8 cellular contexts compared by ENCODE assay signal in genomic region chr1:64743954-64744491, GRCh38. TPM values are rescaled to one million over a fixed set of nuclear protein-coding genes. Genes with fewer than 3 reads are reported as not detected.
DNase-seq lines count a peak whose midpoint lies in the region; ATAC-seq and TF ChIP-seq lines count a peak whose summit lies in the region.

No MANE protein-coding gene starts in this region.

- H3K4me3 ChIP-seq in RWPE2 (ENCODE audit: severe bottlenecking) = peak overlapping the region; percentile 85
- H3K4me3 ChIP-seq in fibroblast of the aortic adventitia (ENCODE audit: low read depth, low read length) = peak overlapping the region; percentile 73
- peak overlapping the region; percentile 80 to 86 (median 83) for H3K4me3 ChIP-seq in gastrocnemius medialis

- in situ Hi-C loops in gastrocnemius medialis (cut with MboI; ENCODE audit: low sequenced_read_pairs in 4 of 4) (no loop called here), KBM-7 (cut with MboI; ENCODE audit: low pct_unique_long_range_greater_than_20kb, low sequenced_read_pairs) (no loop called here)

- H3K9me3 ChIP-seq in RWPE2 (ENCODE audit: severe bottlenecking) (no peaks in the 10 kb centered on the region), gastrocnemius medialis (no peaks in the 10 kb centered on the region)

- H3K27me3 ChIP-seq in RWPE2 (ENCODE audit: insufficient read depth, poor library complexity, severe bottlenecking) (no peaks in the 10 kb centered on the region), gastrocnemius medialis (no peaks in the 10 kb centered on the region)

- DNase-seq in NCI-H1105 treated with DMSO at 0.1 percent for 48 hours (lab: John Stamatoyannopoulos, UW) = peak; percentile 66
- DNase-seq in NCI-H1105 (lab: John Stamatoyannopoulos, UW) = no peak
- DNase-seq in RWPE2 (ENCODE audit: low spot score) = no peak
- DNase-seq in fibroblast of the aortic adventitia (ENCODE audit: low read depth) = no peak
- DNase-seq in gastrocnemius medialis = no peak
- DNase-seq in KBM-7 = no peak
- no peak for DNase-seq in RPMI8226
- no peak for DNase-seq in activated CD4-positive, alpha-beta T cell treated with anti-CD3 and anti-CD28 coated beads, Interleukin-2, amount 50 U/mL, for 1 hour

- TF ChIP-seq POLR2A in gastrocnemius medialis (IDR thresholded peaks at IDR 0.05) = no peak

- H3K27ac ChIP-seq in RWPE2 (ENCODE audit: poor library complexity, severe bottlenecking) (peak overlapping the region; percentile 63), gastrocnemius medialis (peak overlapping the region in 2 of 4 donors; percentile 83 to 89)

- intact Hi-C loops in gastrocnemius medialis (cut with DNase I; ENCODE audit: low total_unique reads) = loop anchor here (2.0 kb wide), 1 partner anchor 81 kb away; no protein-coding TSS in a partner anchor

- H3K4me1 ChIP-seq in RWPE2 (ENCODE audit: insufficient read depth, poor library complexity, severe bottlenecking) (peaks cover 10% of the 10 kb centered on the region), gastrocnemius medialis (peaks cover 10 to 35% of the 10 kb centered on the region in 2 donors)

- no peak for TF ChIP-seq CTCF in RWPE2 (IDR thresholded peaks at IDR 0.05; ENCODE audit: poor library complexity, severe bottlenecking)
- no peak for TF ChIP-seq CTCF in fibroblast of the aortic adventitia (IDR thresholded peaks at IDR 0.05; ENCODE audit: insufficient read depth, low read length)
- no peak for TF ChIP-seq CTCF in gastrocnemius medialis (IDR thresholded peaks at IDR 0.05 in 4 of 5, conservative IDR thresholded peaks at IDR 0.05 in 1 of 5)

- H3K36me3 ChIP-seq in RWPE2 (ENCODE audit: low read depth) (no peaks in the 10 kb centered on the region), gastrocnemius medialis (no peaks in the 10 kb centered on the region)

- ATAC-seq in RWPE2 (ENCODE audit: low read depth) = no peak
- no peak for ATAC-seq in gastrocnemius medialis

RNA-seq across cellular contexts. Expression of gene RAVER2, which starts 0.9 kb away (rescaled TPM):
- 7.2 and 8.5 TPM in 2 replicates for total RNA-seq in fibroblast of the aortic adventitia (ENCODE audit: low replicate concordance)
- 1 to 10 TPM; 8.4 to 9.4 (median 9.1) TPM for total RNA-seq in gastrocnemius medialis
